In genomic region chr17:81351329-81352052, GRCh38 we compare ENCODE assay signal across 1 cellular context. TPM values are rescaled to one million over a fixed set of nuclear protein-coding genes. Genes with fewer than 3 reads are reported as not detected.
"Had no signal": no experiment of that assay in that cellular context is flagged by ENCODE, and none has a peak within 500 bp of the region (broad histone marks: within the 10 kb centered on the region; RNA-seq: fewer than 3 reads in every experiment).

No MANE protein-coding gene starts in this region.

RNA-seq across cellular contexts. Expression of gene BAHCC1, which starts 43.8 kb away (rescaled TPM):
- total RNA-seq: activated CD4-positive, alpha-beta T cell treated with anti-CD3 and anti-CD28 coated beads, Interleukin-2, amount 10 ng/mL, durations not matched to agents 7 days and 5 days had no signal
